ENCODE assay signal across 17 cellular contexts in the genomic region with DNA sequence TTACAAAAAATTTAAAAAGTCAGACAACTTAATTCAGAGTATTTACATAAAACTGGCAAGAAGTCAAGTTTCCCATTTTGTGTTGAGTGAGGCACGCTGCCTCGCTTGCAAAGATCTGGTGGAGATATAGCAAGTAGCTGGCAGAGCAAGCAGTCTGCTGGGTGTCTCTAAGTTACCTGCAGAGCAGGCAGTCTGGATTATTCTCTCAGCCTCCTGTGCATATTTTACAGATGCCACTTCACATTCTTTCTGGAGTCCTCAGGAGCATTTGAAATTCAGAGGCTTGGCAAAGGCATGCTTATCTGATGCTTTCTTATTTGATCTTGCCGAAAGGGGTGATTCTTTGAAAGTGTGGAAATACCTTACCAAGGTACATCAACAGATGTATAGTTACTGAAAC.
A peak's percentile ranks its signal among the peaks of the same experiment; 100 is the strongest.
DNase-seq lines count a peak whose midpoint lies in the region; ATAC-seq and TF ChIP-seq lines count a peak whose summit lies in the region.
"Had no signal": no experiment of that assay in that cellular context is flagged by ENCODE, and none has a peak within 500 bp of the region (broad histone marks: within the 10 kb centered on the region; RNA-seq: fewer than 3 reads in every experiment).

No MANE protein-coding gene starts in this region.

- H3K79me2 ChIP-seq in hepatocyte (no peaks in the 10 kb centered on the region), mesendoderm (ENCODE audit: control insufficient read depth, insufficient read depth, low read length) (no peaks in the 10 kb centered on the region)

- no peak overlapping the region for H4K8ac ChIP-seq in mesendoderm (ENCODE audit: low read depth, low read length)

- H3K56ac ChIP-seq in mesendoderm (ENCODE audit: low read length) = no peak overlapping the region

- CTCF ChIA-PET in HEK293 (lab: Yijun Ruan, JAX) = interaction anchor here (0.7 kb wide), 1 partner anchor 12 kb away, joined by 3 read pairs; no protein-coding TSS in a partner anchor

- H3K9me2 ChIP-seq in hepatocyte (replicated peaks; ENCODE audit: insufficient read depth) = no peaks in the 10 kb centered on the region

- peaks cover 11% of the 10 kb centered on the region for H3K9me3 Mint-ChIP-seq in T-helper 2 cell treated with Interferon-gamma antibody and Interleukin-4, amounts not matched to agents 5 μg/mL and 100 μg/mL, for 36 hours

- H3K4me3 Mint-ChIP-seq in T-helper 2 cell treated with Interferon-gamma antibody and Interleukin-4, amounts not matched to agents 5 μg/mL and 100 μg/mL, for 36 hours = no peak overlapping the region
- H3K4me3 Mint-ChIP-seq: B cell; CD4-positive, alpha-beta T cell had no signal

- no peaks in the 10 kb centered on the region for H3K4me1 ChIP-seq in HEK293 (ENCODE audit: control insufficient read depth, insufficient read depth, low read length)
- no peaks in the 10 kb centered on the region for H3K4me1 ChIP-seq in hepatocyte (ENCODE audit: insufficient read depth)
- no peaks in the 10 kb centered on the region for H3K4me1 ChIP-seq in mesendoderm (ENCODE audit: control insufficient read depth, low read depth, low read length)

- no peaks in the 10 kb centered on the region for H3K27me3 Mint-ChIP-seq in T-helper 2 cell treated with Interferon-gamma antibody and Interleukin-4, amounts not matched to agents 5 μg/mL and 100 μg/mL, for 36 hours (ENCODE audit: low read depth)
- H3K27me3 Mint-ChIP-seq: B cell; CD4-positive, alpha-beta T cell had no signal

- H3K27ac ChIP-seq in HEK293 (ENCODE audit: extremely low read depth, low read depth, low read length) (no peak overlapping the region), hepatocyte (no peak overlapping the region), mesendoderm (ENCODE audit: low read depth, low read length) (no peak overlapping the region)

- no peak overlapping the region for H4K5ac ChIP-seq in mesendoderm (ENCODE audit: low read length)

- no peak overlapping the region for H2AK5ac ChIP-seq in mesendoderm (ENCODE audit: low read length)

- H3K9me3 ChIP-seq in HEK293 (ENCODE audit: control insufficient read depth, insufficient read depth, low read depth, low read length) (no peaks in the 10 kb centered on the region), hepatocyte (ENCODE audit: low read depth) (no peaks in the 10 kb centered on the region)

- H2BK120ac ChIP-seq in mesendoderm (ENCODE audit: low read depth, low read length) = no peak overlapping the region

- no peaks in the 10 kb centered on the region for H3K36me3 Mint-ChIP-seq in T-helper 2 cell treated with Interferon-gamma antibody and Interleukin-4, amounts not matched to agents 5 μg/mL and 100 μg/mL, for 36 hours (ENCODE audit: low read depth)
- H3K36me3 Mint-ChIP-seq: IgD-negative memory B cell had no signal

- H3K27me3 ChIP-seq in hepatocyte = no peaks in the 10 kb centered on the region
- H3K27me3 ChIP-seq in mesendoderm (ENCODE audit: insufficient read depth, low read length, poor library complexity) = no peaks in the 10 kb centered on the region

- H3K36me3 ChIP-seq in HEK293 (ENCODE audit: control insufficient read depth in 2 of 2, insufficient read depth in 1 of 2, low read length in 2 of 2) (no peaks in the 10 kb centered on the region), hepatocyte (replicated peaks; ENCODE audit: insufficient read depth, low read depth) (no peaks in the 10 kb centered on the region), mesendoderm (ENCODE audit: control insufficient read depth, insufficient read depth, low read length) (no peaks in the 10 kb centered on the region)

- no peak overlapping the region for H2AFZ ChIP-seq in hepatocyte

- H3K4ac ChIP-seq in mesendoderm (ENCODE audit: low read depth, low read length) = no peak overlapping the region

- H3K4me2 ChIP-seq in hepatocyte (no peak overlapping the region), mesendoderm (ENCODE audit: low read length) (no peak overlapping the region)

- no peak for TF ChIP-seq POLR2A in erythroblast (IDR thresholded peaks at IDR 0.05; ENCODE audit: low read length)

- 28% methylated on average over 3 of the region's 3 CpGs for WGBS in hepatocyte (ENCODE audit: low lambda C conversion rate, missing lambda C conversion rate)
- no CpG with 5 or more reads among the region's 3 CpGs for WGBS in mesendoderm (ENCODE audit: extremely low coverage, insufficient coverage, low lambda C conversion rate)

- DNase-seq in ELF-1 (ENCODE audit: low read depth, low spot score) = peak; percentile 24
- DNase-seq in hepatocyte (ENCODE audit: low spot score) = peak; percentile 11
- peak; percentile 94 for DNase-seq in mesendoderm
- DNase-seq in NCI-H1092 (lab: John Stamatoyannopoulos, UW) = no peak
- no peak for DNase-seq in erythroblast (lab: John Stamatoyannopoulos, UW)
- DNase-seq in T-helper 2 cell treated with Interferon-gamma antibody and Interleukin-4, amounts not matched to agents 5 μg/mL and 100 μg/mL, for 36 hours (ENCODE audit: low spot score) = no peak
- DNase-seq: ACHN; CD4-positive, alpha-beta T cell; NCI-H1436; NCI-H2029 treated with DMSO at 0.1 percent for 48 hours; NCI-H345; NCI-H69 had no signal

- H3K4me3 ChIP-seq in HEK293 (ENCODE audit: low read depth, low read length) = no peak overlapping the region
- H3K4me3 ChIP-seq in hepatocyte = no peak overlapping the region
- H3K4me3 ChIP-seq in mesendoderm (ENCODE audit: low read length) = no peak overlapping the region

- TF ChIP-seq CTCF in HEK293 (tag by site-specific recombination; IDR thresholded peaks at IDR 0.05) (no peak), hepatocyte (IDR thresholded peaks at IDR 0.05; ENCODE audit: poor library complexity) (no peak)

- no peak overlapping the region for H2BK15ac ChIP-seq in mesendoderm (replicated peaks; ENCODE audit: low read depth)

- H3K4me1 Mint-ChIP-seq in T-helper 2 cell treated with Interferon-gamma antibody and Interleukin-4, amounts not matched to agents 5 μg/mL and 100 μg/mL, for 36 hours (ENCODE audit: low read depth) = no peaks in the 10 kb centered on the region
- H3K4me1 Mint-ChIP-seq: B cell had no signal

- ATAC-seq in HG03432 (IDR thresholded peaks at IDR 0.05; ENCODE audit: unreplicated experiment) = no peak
- ATAC-seq: Right ventricle myocardium inferior had no signal

- no peak overlapping the region for H3K27ac Mint-ChIP-seq in T-helper 2 cell treated with Interferon-gamma antibody and Interleukin-4, amounts not matched to agents 5 μg/mL and 100 μg/mL, for 36 hours
- H3K27ac Mint-ChIP-seq: B cell; CD4-positive, alpha-beta T cell had no signal

- H3K9ac ChIP-seq in mesendoderm (ENCODE audit: low read length) = no peak overlapping the region

- POLR2A ChIA-PET in HEK293 (lab: Yijun Ruan, JAX) = no interaction called here

- H4K20me1 ChIP-seq in hepatocyte (ENCODE audit: insufficient read depth, poor library complexity, severe bottlenecking) = no peaks in the 10 kb centered on the region

- no peak overlapping the region for H3K23ac ChIP-seq in mesendoderm (ENCODE audit: low read length)

- no peaks in the 10 kb centered on the region for H3K79me1 ChIP-seq in mesendoderm (ENCODE audit: low read length)

- H2BK5ac ChIP-seq in mesendoderm (ENCODE audit: low read length) = no peak overlapping the region

- H3K18ac ChIP-seq in mesendoderm (ENCODE audit: low read length) = no peak overlapping the region

TF ChIP-seq in HEK293, 187 proteins besides CTCF, POLR2A, EP300 and RAD21:
- TF ChIP-seq ZNF175 (tag by site-specific recombination; IDR thresholded peaks at IDR 0.05) = no peak
- no peak for TF ChIP-seq ZNF776 (tag by site-specific recombination; IDR thresholded peaks at IDR 0.05; ENCODE audit: borderline replicate concordance)
- peak; percentile 52; the same call in 1 of the 2 replicates for TF ChIP-seq TCF7L2 (IDR thresholded peaks at IDR 0.05; ENCODE audit: borderline replicate concordance, low read depth, low read length)

Comparison
In these comparisons a context has a peak if more than half of its experiments do, and no peak if none do; other contexts are left out.
1. DNase-seq: peak in ELF-1 (single experiment), hepatocyte (single experiment) and mesendoderm (single experiment); none in NCI-H1092 (single experiment), erythroblast (0 of 2) and T-helper 2 cell treated with Interferon-gamma antibody and Interleukin-4, amounts not matched to agents 5 μg/mL and 100 μg/mL, for 36 hours (single experiment).